Comparison of ENCODE assay signal across 12 cellular contexts in the genomic region with DNA sequence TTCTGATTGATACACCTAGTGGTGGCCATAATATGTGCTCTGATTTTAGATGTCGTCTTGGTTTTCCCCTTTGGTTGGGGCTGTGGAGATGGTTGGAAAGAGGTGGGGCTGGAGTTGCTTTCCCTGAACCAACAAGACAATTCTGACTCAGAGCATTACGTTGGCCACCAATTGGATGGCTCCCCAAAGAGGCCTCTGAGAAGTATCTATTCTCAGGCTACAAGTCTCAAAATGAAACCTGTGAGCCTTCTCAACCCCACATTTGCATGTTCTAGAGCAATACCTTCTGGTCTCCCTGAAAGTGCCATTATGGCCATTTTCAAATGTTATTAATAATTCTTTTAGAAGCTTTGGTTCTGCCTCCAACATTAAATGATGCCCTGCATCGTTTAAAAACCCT.
DNase-seq lines count a peak whose midpoint lies in the region; ATAC-seq and FAIRE-seq lines count a peak whose summit lies in the region.
"Had no signal": no experiment of that assay in that cellular context is flagged by ENCODE, and none has a peak within 500 bp of the region (broad histone marks: within the 10 kb centered on the region; RNA-seq: fewer than 3 reads in every experiment).

No MANE protein-coding gene starts in this region.

- H4K8ac ChIP-seq in neuronal stem cell (ENCODE audit: low read depth, low read length), result no peak overlapping the region

- H2AK5ac ChIP-seq in neuronal stem cell (ENCODE audit: low read depth, low read length), result no peak overlapping the region

- no peak overlapping the region for H3K18ac ChIP-seq in neuronal stem cell (ENCODE audit: low read length)

- no peak for FAIRE-seq in urothelium cell line (lab: Jason Lieb, UNC)

- no peak overlapping the region for H3K4ac ChIP-seq in neuronal stem cell (ENCODE audit: low read length)

- peaks cover 0 to 7% of the 10 kb centered on the region in 2 donors for H3K4me1 ChIP-seq in neuronal stem cell (ENCODE audit: control insufficient read depth in 2 of 2, insufficient read depth in 1 of 2, low read depth in 1 of 2, low read length in 2 of 2)

- H3K36me3 ChIP-seq in neuronal stem cell (replicated peaks in 1 of 2; ENCODE audit: control insufficient read depth in 2 of 2, insufficient read depth in 2 of 2, low read length in 2 of 2), result no peaks in the 10 kb centered on the region

- no peak overlapping the region for H2BK120ac ChIP-seq in neuronal stem cell (ENCODE audit: low read depth, low read length)

- H2BK5ac ChIP-seq in neuronal stem cell (ENCODE audit: low read length), result no peak overlapping the region

- no peaks in the 10 kb centered on the region for H3K79me1 ChIP-seq in neuronal stem cell (ENCODE audit: low read depth, low read length)

- no peak overlapping the region for H2BK12ac ChIP-seq in neuronal stem cell (ENCODE audit: low read length)

- no peak overlapping the region for H2AFZ ChIP-seq in neuronal stem cell (ENCODE audit: low read length)

- no peak overlapping the region for H3K4me3 ChIP-seq in neuronal stem cell (ENCODE audit: low read length in 2 of 2)

- no peaks in the 10 kb centered on the region for H3K27me3 ChIP-seq in neuronal stem cell (ENCODE audit: control insufficient read depth in 3 of 3, insufficient read depth in 3 of 3, low read depth in 1 of 3, low read length in 3 of 3)

- no peak overlapping the region for H2BK15ac ChIP-seq in neuronal stem cell (ENCODE audit: low read length)

- H3K9ac ChIP-seq in neuronal stem cell (ENCODE audit: low read depth, low read length, poor library complexity), result no peak overlapping the region

- H3K23ac ChIP-seq in neuronal stem cell (ENCODE audit: low read depth, low read length, poor library complexity), result no peak overlapping the region

- peak; percentile 98 for ATAC-seq in GM18870 (IDR thresholded peaks at IDR 0.05; ENCODE audit: unreplicated experiment)
- peak; percentile 99 for ATAC-seq in GM21390 (IDR thresholded peaks at IDR 0.05; ENCODE audit: unreplicated experiment)
- ATAC-seq in HG03060 (IDR thresholded peaks at IDR 0.05; ENCODE audit: low read depth, unreplicated experiment), result peak; percentile 99
- peak; percentile 34 for ATAC-seq in activated naive CD8-positive, alpha-beta T cell treated with anti-CD3 and anti-CD28 coated beads, Interleukin-2, amount 50 U/mL, for 24 hours
- ATAC-seq: right cardiac atrium had no signal

- H3K27ac ChIP-seq in neuronal stem cell (replicated peaks; ENCODE audit: low read length), result no peak overlapping the region

- H3K4me2 ChIP-seq in neuronal stem cell (ENCODE audit: insufficient read depth, low read length, poor library complexity, severe bottlenecking), result no peak overlapping the region

- no peaks in the 10 kb centered on the region for H3K36me3 Mint-ChIP-seq in activated naive CD8-positive, alpha-beta T cell treated with anti-CD3 and anti-CD28 coated beads, Interleukin-2, amount 50 U/mL, for 24 hours (ENCODE audit: low read depth)
- H3K36me3 Mint-ChIP-seq: memory B cell had no signal

- H3K27ac Mint-ChIP-seq in activated naive CD8-positive, alpha-beta T cell treated with anti-CD3 and anti-CD28 coated beads, Interleukin-2, amount 50 U/mL, for 24 hours, result no peak overlapping the region
- H3K27ac Mint-ChIP-seq: memory B cell had no signal

- peaks cover 1% of the 10 kb centered on the region for H3K27me3 Mint-ChIP-seq in activated naive CD8-positive, alpha-beta T cell treated with anti-CD3 and anti-CD28 coated beads, Interleukin-2, amount 50 U/mL, for 24 hours
- H3K27me3 Mint-ChIP-seq: memory B cell had no signal

- no peaks in the 10 kb centered on the region for H3K9me3 Mint-ChIP-seq in activated naive CD8-positive, alpha-beta T cell treated with anti-CD3 and anti-CD28 coated beads, Interleukin-2, amount 50 U/mL, for 24 hours
- H3K9me3 Mint-ChIP-seq: memory B cell had no signal

- peaks cover 2% of the 10 kb centered on the region for H3K4me1 Mint-ChIP-seq in activated naive CD8-positive, alpha-beta T cell treated with anti-CD3 and anti-CD28 coated beads, Interleukin-2, amount 50 U/mL, for 24 hours

- H4K91ac ChIP-seq in neuronal stem cell (ENCODE audit: low read depth, low read length, poor library complexity), result no peak overlapping the region

- H3K4me3 Mint-ChIP-seq in activated naive CD8-positive, alpha-beta T cell treated with anti-CD3 and anti-CD28 coated beads, Interleukin-2, amount 50 U/mL, for 24 hours, result no peak overlapping the region
- H3K4me3 Mint-ChIP-seq: memory B cell had no signal

- DNase-seq in activated naive CD8-positive, alpha-beta T cell treated with anti-CD3 and anti-CD28 coated beads, Interleukin-2, amount 50 U/mL, for 24 hours, result no peak
- DNase-seq in neuronal stem cell (ENCODE audit: low spot score) (no peak), urothelium cell line (ENCODE audit: low spot score) (no peak), COLO668 (lab: John Stamatoyannopoulos, UW; ENCODE audit: unreplicated experiment) (no peak)
- DNase-seq: activated effector memory CD4-positive, alpha-beta T cell treated with Interleukin-2 at 50 U/mL for 16 hours; cortex of kidney; NCI-H1092; right cardiac atrium had no signal

- no peak overlapping the region for H3K14ac ChIP-seq in neuronal stem cell (ENCODE audit: low read length)

- H3K9me3 ChIP-seq in neuronal stem cell (replicated peaks in 1 of 2; ENCODE audit: control insufficient read depth in 2 of 2, insufficient read depth in 1 of 2, low read depth in 1 of 2, low read length in 2 of 2), result no peaks in the 10 kb centered on the region

- no CpG with 5 or more reads among the region's 3 CpGs for WGBS in neuronal stem cell (ENCODE audit: extremely low coverage in 2 of 2, insufficient read length in 2 of 2, insufficient replicate concordance in 1 of 2), 2 donors

Comparison
In these comparisons a context has a peak if more than half of its experiments do, and no peak if none do; other contexts are left out.
1. ATAC-seq: peak in every context shown above with its lines; median percentile 99 in GM21390; 99 in HG03060; 98 in GM18870; 34 in activated naive CD8-positive, alpha-beta T cell treated with anti-CD3 and anti-CD28 coated beads, Interleukin-2, amount 50 U/mL, for 24 hours.